1 cellular context compared by ENCODE assay signal in the genomic region with DNA sequence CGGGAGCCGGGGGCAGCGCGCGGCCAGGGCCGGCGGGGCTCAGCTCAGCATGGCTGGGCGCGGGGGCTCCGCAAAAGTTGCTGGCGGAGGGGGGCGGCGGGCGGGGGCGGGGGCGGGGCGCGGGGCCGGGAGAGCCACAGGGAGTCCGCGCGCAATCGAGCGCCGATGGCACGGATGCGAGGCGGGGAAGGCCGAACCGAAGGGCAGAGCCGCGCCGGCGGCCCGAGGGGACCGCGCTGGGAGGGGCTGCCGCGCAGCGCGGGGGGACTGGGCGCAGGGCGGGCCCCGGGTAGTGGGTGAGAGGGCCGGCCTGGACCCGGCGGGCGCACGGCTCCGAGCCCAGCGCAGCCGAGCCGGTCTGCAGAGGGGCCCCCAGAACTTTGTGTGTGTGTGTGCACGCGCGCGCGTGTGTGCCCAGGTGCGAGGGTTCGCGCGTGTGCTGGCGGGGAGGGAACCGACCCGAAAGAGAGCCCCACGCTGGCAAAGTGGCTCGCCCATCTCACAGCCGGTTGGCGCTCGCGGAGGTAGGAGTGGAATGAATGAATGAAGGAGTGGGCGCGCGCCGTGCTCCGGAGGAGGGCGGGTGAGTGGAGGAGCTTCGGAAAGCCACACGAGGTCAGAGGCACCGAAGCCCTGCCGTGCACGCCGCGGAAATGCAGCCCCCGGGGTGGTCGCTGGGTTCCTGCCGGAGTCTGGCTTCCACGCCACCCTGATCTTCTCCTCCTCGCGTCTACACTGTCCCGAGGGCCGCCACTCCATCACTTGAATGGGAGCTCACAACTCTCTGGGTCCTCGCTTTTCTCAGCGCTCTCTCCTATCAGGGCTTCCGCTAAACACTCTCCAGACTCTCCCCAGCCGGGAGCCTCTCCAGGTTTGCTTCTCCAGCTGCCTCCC.
TF ChIP-seq lines count a peak whose summit lies in the region.

Gene HIPK2 (minus strand): TSS at position 51 of the 894 bp plus-strand sequence. CDS start 375 bp downstream, outside the sequence.

TF ChIP-seq in K562, 482 proteins besides CTCF, POLR2A, EP300 and RAD21 (continued from another document and continues in another):
- TF ChIP-seq, protein P1, sequence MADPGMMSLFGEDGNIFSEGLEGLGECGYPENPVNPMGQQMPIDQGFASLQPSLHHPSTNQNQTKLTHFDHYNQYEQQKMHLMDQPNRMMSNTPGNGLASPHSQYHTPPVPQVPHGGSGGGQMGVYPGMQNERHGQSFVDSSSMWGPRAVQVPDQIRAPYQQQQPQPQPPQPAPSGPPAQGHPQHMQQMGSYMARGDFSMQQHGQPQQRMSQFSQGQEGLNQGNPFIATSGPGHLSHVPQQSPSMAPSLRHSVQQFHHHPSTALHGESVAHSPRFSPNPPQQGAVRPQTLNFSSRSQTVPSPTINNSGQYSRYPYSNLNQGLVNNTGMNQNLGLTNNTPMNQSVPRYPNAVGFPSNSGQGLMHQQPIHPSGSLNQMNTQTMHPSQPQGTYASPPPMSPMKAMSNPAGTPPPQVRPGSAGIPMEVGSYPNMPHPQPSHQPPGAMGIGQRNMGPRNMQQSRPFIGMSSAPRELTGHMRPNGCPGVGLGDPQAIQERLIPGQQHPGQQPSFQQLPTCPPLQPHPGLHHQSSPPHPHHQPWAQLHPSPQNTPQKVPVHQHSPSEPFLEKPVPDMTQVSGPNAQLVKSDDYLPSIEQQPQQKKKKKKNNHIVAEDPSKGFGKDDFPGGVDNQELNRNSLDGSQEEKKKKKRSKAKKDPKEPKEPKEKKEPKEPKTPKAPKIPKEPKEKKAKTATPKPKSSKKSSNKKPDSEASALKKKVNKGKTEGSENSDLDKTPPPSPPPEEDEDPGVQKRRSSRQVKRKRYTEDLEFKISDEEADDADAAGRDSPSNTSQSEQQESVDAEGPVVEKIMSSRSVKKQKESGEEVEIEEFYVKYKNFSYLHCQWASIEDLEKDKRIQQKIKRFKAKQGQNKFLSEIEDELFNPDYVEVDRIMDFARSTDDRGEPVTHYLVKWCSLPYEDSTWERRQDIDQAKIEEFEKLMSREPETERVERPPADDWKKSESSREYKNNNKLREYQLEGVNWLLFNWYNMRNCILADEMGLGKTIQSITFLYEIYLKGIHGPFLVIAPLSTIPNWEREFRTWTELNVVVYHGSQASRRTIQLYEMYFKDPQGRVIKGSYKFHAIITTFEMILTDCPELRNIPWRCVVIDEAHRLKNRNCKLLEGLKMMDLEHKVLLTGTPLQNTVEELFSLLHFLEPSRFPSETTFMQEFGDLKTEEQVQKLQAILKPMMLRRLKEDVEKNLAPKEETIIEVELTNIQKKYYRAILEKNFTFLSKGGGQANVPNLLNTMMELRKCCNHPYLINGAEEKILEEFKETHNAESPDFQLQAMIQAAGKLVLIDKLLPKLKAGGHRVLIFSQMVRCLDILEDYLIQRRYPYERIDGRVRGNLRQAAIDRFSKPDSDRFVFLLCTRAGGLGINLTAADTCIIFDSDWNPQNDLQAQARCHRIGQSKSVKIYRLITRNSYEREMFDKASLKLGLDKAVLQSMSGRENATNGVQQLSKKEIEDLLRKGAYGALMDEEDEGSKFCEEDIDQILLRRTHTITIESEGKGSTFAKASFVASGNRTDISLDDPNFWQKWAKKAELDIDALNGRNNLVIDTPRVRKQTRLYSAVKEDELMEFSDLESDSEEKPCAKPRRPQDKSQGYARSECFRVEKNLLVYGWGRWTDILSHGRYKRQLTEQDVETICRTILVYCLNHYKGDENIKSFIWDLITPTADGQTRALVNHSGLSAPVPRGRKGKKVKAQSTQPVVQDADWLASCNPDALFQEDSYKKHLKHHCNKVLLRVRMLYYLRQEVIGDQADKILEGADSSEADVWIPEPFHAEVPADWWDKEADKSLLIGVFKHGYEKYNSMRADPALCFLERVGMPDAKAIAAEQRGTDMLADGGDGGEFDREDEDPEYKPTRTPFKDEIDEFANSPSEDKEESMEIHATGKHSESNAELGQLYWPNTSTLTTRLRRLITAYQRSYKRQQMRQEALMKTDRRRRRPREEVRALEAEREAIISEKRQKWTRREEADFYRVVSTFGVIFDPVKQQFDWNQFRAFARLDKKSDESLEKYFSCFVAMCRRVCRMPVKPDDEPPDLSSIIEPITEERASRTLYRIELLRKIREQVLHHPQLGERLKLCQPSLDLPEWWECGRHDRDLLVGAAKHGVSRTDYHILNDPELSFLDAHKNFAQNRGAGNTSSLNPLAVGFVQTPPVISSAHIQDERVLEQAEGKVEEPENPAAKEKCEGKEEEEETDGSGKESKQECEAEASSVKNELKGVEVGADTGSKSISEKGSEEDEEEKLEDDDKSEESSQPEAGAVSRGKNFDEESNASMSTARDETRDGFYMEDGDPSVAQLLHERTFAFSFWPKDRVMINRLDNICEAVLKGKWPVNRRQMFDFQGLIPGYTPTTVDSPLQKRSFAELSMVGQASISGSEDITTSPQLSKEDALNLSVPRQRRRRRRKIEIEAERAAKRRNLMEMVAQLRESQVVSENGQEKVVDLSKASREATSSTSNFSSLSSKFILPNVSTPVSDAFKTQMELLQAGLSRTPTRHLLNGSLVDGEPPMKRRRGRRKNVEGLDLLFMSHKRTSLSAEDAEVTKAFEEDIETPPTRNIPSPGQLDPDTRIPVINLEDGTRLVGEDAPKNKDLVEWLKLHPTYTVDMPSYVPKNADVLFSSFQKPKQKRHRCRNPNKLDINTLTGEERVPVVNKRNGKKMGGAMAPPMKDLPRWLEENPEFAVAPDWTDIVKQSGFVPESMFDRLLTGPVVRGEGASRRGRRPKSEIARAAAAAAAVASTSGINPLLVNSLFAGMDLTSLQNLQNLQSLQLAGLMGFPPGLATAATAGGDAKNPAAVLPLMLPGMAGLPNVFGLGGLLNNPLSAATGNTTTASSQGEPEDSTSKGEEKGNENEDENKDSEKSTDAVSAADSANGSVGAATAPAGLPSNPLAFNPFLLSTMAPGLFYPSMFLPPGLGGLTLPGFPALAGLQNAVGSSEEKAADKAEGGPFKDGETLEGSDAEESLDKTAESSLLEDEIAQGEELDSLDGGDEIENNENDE (IDR thresholded peaks at IDR 0.05; ENCODE audit: low read depth, low read length): no peak
- TF ChIP-seq ZNF408 (CRISPR knock-in tag; IDR thresholded peaks at IDR 0.05; ENCODE audit: low read depth): no peak
- no peak for TF ChIP-seq TFAM (CRISPR knock-in tag; conservative IDR thresholded peaks at IDR 0.05)
- TF ChIP-seq ZNF224 (CRISPR knock-in tag; IDR thresholded peaks at IDR 0.05): no peak
- TF ChIP-seq PPARD (CRISPR knock-in tag; IDR thresholded peaks at IDR 0.05): no peak
- TF ChIP-seq SMAD2 (IDR thresholded peaks at IDR 0.05; ENCODE audit: low read depth, low read length): no peak
- TF ChIP-seq FOXK1 (CRISPR knock-in tag; IDR thresholded peaks at IDR 0.05; ENCODE audit: borderline replicate concordance): no peak
- no peak for TF ChIP-seq TFE3 (CRISPR knock-in tag; IDR thresholded peaks at IDR 0.05)
- TF ChIP-seq FIP1L1 (IDR thresholded peaks at IDR 0.05; ENCODE audit: low read depth, low read length, poor library complexity, severe bottlenecking): no peak
- TF ChIP-seq CHCHD3 (CRISPR knock-in tag; IDR thresholded peaks at IDR 0.05): no peak
- no peak for TF ChIP-seq ZNF347 (CRISPR knock-in tag; IDR thresholded peaks at IDR 0.05; ENCODE audit: low read depth)
- no peak for TF ChIP-seq HNRNPK (IDR thresholded peaks at IDR 0.05; ENCODE audit: low read depth, low read length, poor library complexity, severe bottlenecking)
- no peak for TF ChIP-seq SNAPC5 (CRISPR knock-in tag; IDR thresholded peaks at IDR 0.05)
- TF ChIP-seq, protein P2, sequence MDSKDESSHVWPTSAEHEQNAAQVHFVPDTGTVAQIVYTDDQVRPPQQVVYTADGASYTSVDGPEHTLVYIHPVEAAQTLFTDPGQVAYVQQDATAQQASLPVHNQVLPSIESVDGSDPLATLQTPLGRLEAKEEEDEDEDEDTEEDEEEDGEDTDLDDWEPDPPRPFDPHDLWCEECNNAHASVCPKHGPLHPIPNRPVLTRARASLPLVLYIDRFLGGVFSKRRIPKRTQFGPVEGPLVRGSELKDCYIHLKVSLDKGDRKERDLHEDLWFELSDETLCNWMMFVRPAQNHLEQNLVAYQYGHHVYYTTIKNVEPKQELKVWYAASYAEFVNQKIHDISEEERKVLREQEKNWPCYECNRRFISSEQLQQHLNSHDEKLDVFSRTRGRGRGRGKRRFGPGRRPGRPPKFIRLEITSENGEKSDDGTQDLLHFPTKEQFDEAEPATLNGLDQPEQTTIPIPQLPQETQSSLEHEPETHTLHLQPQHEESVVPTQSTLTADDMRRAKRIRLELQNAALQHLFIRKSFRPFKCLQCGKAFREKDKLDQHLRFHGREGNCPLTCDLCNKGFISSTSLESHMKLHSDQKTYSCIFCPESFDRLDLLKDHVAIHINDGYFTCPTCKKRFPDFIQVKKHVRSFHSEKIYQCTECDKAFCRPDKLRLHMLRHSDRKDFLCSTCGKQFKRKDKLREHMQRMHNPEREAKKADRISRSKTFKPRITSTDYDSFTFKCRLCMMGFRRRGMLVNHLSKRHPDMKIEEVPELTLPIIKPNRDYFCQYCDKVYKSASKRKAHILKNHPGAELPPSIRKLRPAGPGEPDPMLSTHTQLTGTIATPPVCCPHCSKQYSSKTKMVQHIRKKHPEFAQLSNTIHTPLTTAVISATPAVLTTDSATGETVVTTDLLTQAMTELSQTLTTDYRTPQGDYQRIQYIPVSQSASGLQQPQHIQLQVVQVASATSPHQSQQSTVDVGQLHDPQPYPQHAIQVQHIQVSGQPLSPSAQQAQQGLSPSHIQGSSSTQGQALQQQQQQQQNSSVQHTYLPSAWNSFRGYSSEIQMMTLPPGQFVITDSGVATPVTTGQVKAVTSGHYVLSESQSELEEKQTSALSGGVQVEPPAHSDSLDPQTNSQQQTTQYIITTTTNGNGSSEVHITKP (IDR thresholded peaks at IDR 0.05; ENCODE audit: partially characterized antibody): no peak
- TF ChIP-seq, protein P3, sequence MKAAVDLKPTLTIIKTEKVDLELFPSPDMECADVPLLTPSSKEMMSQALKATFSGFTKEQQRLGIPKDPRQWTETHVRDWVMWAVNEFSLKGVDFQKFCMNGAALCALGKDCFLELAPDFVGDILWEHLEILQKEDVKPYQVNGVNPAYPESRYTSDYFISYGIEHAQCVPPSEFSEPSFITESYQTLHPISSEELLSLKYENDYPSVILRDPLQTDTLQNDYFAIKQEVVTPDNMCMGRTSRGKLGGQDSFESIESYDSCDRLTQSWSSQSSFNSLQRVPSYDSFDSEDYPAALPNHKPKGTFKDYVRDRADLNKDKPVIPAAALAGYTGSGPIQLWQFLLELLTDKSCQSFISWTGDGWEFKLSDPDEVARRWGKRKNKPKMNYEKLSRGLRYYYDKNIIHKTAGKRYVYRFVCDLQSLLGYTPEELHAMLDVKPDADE (conservative IDR thresholded peaks at IDR 0.05; ENCODE audit: control insufficient read depth, low read depth, low read length): peak; percentile 64; the same call in 1 of the 2 replicates
- no peak for TF ChIP-seq SMC3 (conservative IDR thresholded peaks at IDR 0.05; ENCODE audit: insufficient read depth, low read depth, low read length)
- no peak for TF ChIP-seq RNF219 (CRISPR knock-in tag; IDR thresholded peaks at IDR 0.05)
- no peak for TF ChIP-seq SMAD1 (IDR thresholded peaks at IDR 0.05; ENCODE audit: low read depth, low read length, partially characterized antibody)
- no peak for TF ChIP-seq XRCC4 (IDR thresholded peaks at IDR 0.05; ENCODE audit: extremely low read depth, insufficient read depth, insufficient read length)
- TF ChIP-seq DIDO1 (tag; IDR thresholded peaks at IDR 0.05; ENCODE audit: low read depth): 0 out of 2 replicates have a peak, but pooled peaks have one; percentile 35
- TF ChIP-seq FOXA1 (IDR thresholded peaks at IDR 0.05; ENCODE audit: borderline replicate concordance): no peak
- no peak for TF ChIP-seq ELF1 (tag; IDR thresholded peaks at IDR 0.05)
- no peak for TF ChIP-seq STAT5A (IDR thresholded peaks at IDR 0.05; ENCODE audit: borderline replicate concordance, low read length)
- TF ChIP-seq CBFA2T2 (conservative IDR thresholded peaks at IDR 0.05): no peak
- TF ChIP-seq NFATC3 (IDR thresholded peaks at IDR 0.05): no peak
- peak; percentile 99 for TF ChIP-seq ZBTB17 (CRISPR knock-in tag; IDR thresholded peaks at IDR 0.05)
- no peak for TF ChIP-seq RAD51 (IDR thresholded peaks at IDR 0.05; ENCODE audit: borderline replicate concordance, low read depth)
- TF ChIP-seq THAP7 (CRISPR knock-in tag; IDR thresholded peaks at IDR 0.05): no peak
- TF ChIP-seq RBM15 (IDR thresholded peaks at IDR 0.05; ENCODE audit: insufficient read depth, low read length): no peak
- TF ChIP-seq KDM5B (IDR thresholded peaks at IDR 0.05; ENCODE audit: insufficient replicate concordance, low read depth, low read length): peak; percentile 63
